1 cellular context compared by ENCODE assay signal in the genomic region with DNA sequence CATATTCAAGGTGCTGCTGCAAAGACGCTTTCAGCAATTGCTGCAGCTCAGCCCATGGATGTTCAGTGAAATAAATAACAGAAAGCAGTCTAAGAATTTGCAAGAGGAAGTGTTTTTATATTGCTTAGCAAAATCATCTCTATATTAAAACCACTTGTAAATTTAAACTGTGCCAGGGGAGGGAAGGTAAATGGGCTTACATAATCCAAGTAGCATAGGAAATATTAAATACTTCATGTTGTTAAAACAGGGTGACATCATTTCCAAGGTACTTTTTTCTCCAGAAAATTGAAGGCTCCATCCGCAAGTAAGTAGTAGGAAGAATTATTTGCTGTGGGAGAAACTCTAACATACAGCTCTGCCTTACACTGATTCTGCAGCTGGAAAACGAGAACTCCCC.
TF ChIP-seq lines count a peak whose summit lies in the region.

No MANE protein-coding gene starts in this region.

TF ChIP-seq in HEK293, 187 proteins besides CTCF, POLR2A, EP300 and RAD21 (continued from another document):
- TF ChIP-seq, protein P1, sequence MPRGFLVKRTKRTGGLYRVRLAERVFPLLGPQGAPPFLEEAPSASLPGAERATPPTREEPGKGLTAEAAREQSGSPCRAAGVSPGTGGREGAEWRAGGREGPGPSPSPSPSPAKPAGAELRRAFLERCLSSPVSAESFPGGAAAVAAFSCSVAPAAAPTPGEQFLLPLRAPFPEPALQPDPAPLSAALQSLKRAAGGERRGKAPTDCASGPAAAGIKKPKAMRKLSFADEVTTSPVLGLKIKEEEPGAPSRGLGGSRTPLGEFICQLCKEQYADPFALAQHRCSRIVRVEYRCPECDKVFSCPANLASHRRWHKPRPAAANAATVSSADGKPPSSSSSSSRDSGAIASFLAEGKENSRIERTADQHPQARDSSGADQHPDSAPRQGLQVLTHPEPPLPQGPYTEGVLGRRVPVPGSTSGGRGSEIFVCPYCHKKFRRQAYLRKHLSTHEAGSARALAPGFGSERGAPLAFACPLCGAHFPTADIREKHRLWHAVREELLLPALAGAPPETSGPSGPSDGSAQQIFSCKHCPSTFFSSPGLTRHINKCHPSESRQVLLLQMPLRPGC (tag by site-specific recombination; IDR thresholded peaks at IDR 0.05) = no peak
- TF ChIP-seq ZNF366 (tag by site-specific recombination; conservative IDR thresholded peaks at IDR 0.05) (no peak), ZBTB44 (tag by site-specific recombination; IDR thresholded peaks at IDR 0.05) (no peak), ZNF791 (tag by site-specific recombination; IDR thresholded peaks at IDR 0.05) (no peak), ZNF2 (tag by site-specific recombination; IDR thresholded peaks at IDR 0.05) (no peak), ZNF529 (tag by site-specific recombination; IDR thresholded peaks at IDR 0.05; ENCODE audit: insufficient replicate concordance) (no peak), OSR2 (tag by site-specific recombination; IDR thresholded peaks at IDR 0.05) (no peak)
